Comparison of ENCODE assay signal across 13 cellular contexts in the genomic region with DNA sequence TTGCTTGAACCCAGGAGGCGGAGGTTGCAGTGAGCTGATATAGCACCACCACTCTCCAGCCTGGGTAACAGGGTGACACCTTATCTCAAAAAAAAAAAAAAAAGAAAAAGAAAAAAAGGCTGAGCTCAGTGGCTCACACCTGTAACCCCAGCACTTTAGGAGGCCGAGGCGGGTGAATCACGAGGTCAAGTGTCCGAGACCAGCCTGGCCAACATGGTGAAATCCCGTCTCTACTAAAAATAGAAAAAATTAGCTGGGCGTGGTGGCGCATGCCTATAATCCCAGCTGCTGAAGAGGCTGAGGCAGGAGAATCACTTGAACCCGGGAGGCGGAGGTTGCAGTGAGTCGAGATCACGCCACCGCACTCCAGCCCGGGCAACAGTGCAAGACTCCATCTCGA. TPM values are rescaled to one million over a fixed set of nuclear protein-coding genes. Genes with fewer than 3 reads are reported as not detected.
A peak's percentile ranks its signal among the peaks of the same experiment; 100 is the strongest.
DNase-seq lines count a peak whose midpoint lies in the region; ATAC-seq, FAIRE-seq and TF ChIP-seq lines count a peak whose summit lies in the region.
"Not testable (repeated sequence)": the region's sequence is repeated elsewhere in the genome, so short reads cannot be mapped to it uniquely, and the experiment has no call there.
"Had no signal": no experiment of that assay in that cellular context is flagged by ENCODE, and none has a peak within 500 bp of the region (broad histone marks: within the 10 kb centered on the region; RNA-seq: fewer than 3 reads in every experiment).

No MANE protein-coding gene starts in this region.

- CTCF ChIA-PET in RWPE1 (lab: Yijun Ruan, JAX), result interaction anchor here (1.1 kb wide), 1 partner anchor 50 kb away, joined by 3 read pairs; no protein-coding TSS in a partner anchor
- CTCF ChIA-PET in endothelial cell of umbilical vein (lab: Charles Lee), result interaction anchor here (1.3 kb wide), 1 partner anchor 49 kb away, joined by 6 read pairs; no protein-coding TSS in a partner anchor

- not testable (repeated sequence) for H3K9me3 ChIP-seq in endothelial cell of umbilical vein (replicated peaks; ENCODE audit: control insufficient read depth, insufficient read depth, low read length); psoas muscle; skeletal muscle tissue (ENCODE audit: control insufficient read depth in 3 of 3, low read length in 3 of 3)

- intact Hi-C loops in endothelial cell of umbilical vein (cut with micrococcal nuclease), result not testable (repeated sequence)
- intact Hi-C loops in psoas muscle (cut with DNase I), result loop anchor here (5.0 kb wide), 1 partner anchor 37 kb away; the partner anchor contains the start of gene GTF3C2 (in 2 of the 2)

- 60 to 72% (median 61%) methylated on average over 15 of the region's 15 CpGs for WGBS in psoas muscle, 3 donors

- H3K27ac ChIP-seq in RWPE1 (peak overlapping the region; percentile 85), psoas muscle (peak overlapping the region; percentile 99), skeletal muscle tissue (ENCODE audit: low read depth, low read length) (peak overlapping the region; percentile 100)
- H3K27ac ChIP-seq in endothelial cell of umbilical vein (ENCODE audit: insufficient read depth, low read depth, low read length), result not testable (repeated sequence)

- ATAC-seq in psoas muscle, result not testable (repeated sequence)

- not testable (repeated sequence) for H2AFZ ChIP-seq in endothelial cell of umbilical vein (ENCODE audit: low read depth, low read length)

- POLR2A ChIA-PET in RWPE1 (lab: Yijun Ruan, JAX; ENCODE audit: low non-redundant PET), result interaction anchor here (0.6 kb wide), 1 partner anchor 25 kb away, joined by 5 read pairs; no protein-coding TSS in a partner anchor
- POLR2A ChIA-PET in endothelial cell of umbilical vein (lab: Charles Lee), result interaction anchor here (0.7 kb wide), 1 partner anchor 109 kb away, joined by 5 read pairs; the partner anchor contains the start of gene NRBP1

- DNase-seq in A172 (ENCODE audit: low spot score) (peak; percentile 43), psoas muscle (peak; percentile 58 to 85)
- not testable (repeated sequence) for DNase-seq in RWPE1 (ENCODE audit: low spot score); endothelial cell of umbilical vein (ENCODE audit: low read depth, low spot score)

- H3K79me2 ChIP-seq in endothelial cell of umbilical vein (ENCODE audit: control insufficient read depth, insufficient read depth, low read length), result not testable (repeated sequence)

- not testable (repeated sequence) for H3K27me3 ChIP-seq in endothelial cell of umbilical vein (ENCODE audit: control insufficient read depth in 2 of 2, insufficient read depth in 2 of 2, low read length in 2 of 2); psoas muscle (ENCODE audit: insufficient read depth in 3 of 3, low read length in 2 of 3); skeletal muscle tissue (ENCODE audit: control insufficient read depth in 3 of 3, insufficient read depth in 3 of 3, low read length in 3 of 3)

- not testable (repeated sequence) for H3K4me2 ChIP-seq in endothelial cell of umbilical vein (ENCODE audit: insufficient read depth, low read length)

- not testable (repeated sequence) for H3K9ac ChIP-seq in endothelial cell of umbilical vein (replicated peaks; ENCODE audit: extremely low read depth, insufficient read depth, low read length); skeletal muscle tissue (ENCODE audit: low read depth in 1 of 3, low read length in 3 of 3)

- H3K9me1 ChIP-seq in endothelial cell of umbilical vein (replicated peaks; ENCODE audit: control insufficient read depth, extremely low read depth, insufficient read depth, low read length), result not testable (repeated sequence)

- not testable (repeated sequence) for H3K36me3 ChIP-seq in endothelial cell of umbilical vein (ENCODE audit: control insufficient read depth in 2 of 2, extremely low read depth in 1 of 2, insufficient read depth in 2 of 2, low read length in 2 of 2); psoas muscle (ENCODE audit: insufficient read depth in 1 of 2, low read depth in 1 of 2); skeletal muscle tissue (ENCODE audit: control insufficient read depth in 3 of 3, insufficient read depth in 3 of 3, low read length in 3 of 3)

- FAIRE-seq in endothelial cell of umbilical vein (lab: Jason Lieb, UNC), result peak; percentile 15

- not testable (repeated sequence) for H4K20me1 ChIP-seq in endothelial cell of umbilical vein (replicated peaks; ENCODE audit: control insufficient read depth, extremely low read depth, insufficient read depth, low read length)

- H3K4me1 ChIP-seq in endothelial cell of umbilical vein (ENCODE audit: control insufficient read depth, extremely low read depth, insufficient read depth, low read length), result peaks cover 26% of the 10 kb centered on the region
- H3K4me1 ChIP-seq in psoas muscle, result peaks cover 60% of the 10 kb centered on the region
- peaks cover 43 to 65% (median 60%) of the 10 kb centered on the region in 3 donors for H3K4me1 ChIP-seq in skeletal muscle tissue (ENCODE audit: control insufficient read depth in 3 of 3, insufficient read depth in 3 of 3, low read length in 3 of 3)

- dilution Hi-C loops in endothelial cell of umbilical vein (cut with MboI; ENCODE audit: extremely low pct_ligation_motif_present, low sequenced_read_pairs), result not testable (repeated sequence)

- H3K4me3 ChIP-seq in endothelial cell of umbilical vein (replicated peaks in 1 of 3; ENCODE audit: insufficient read depth in 1 of 3, low read depth in 1 of 3, low read length in 3 of 3); psoas muscle; skeletal muscle tissue (ENCODE audit: low read length in 3 of 3): not testable (repeated sequence)

- TF ChIP-seq POLR2A in endothelial cell of umbilical vein (IDR thresholded peaks at IDR 0.05; ENCODE audit: low read depth, low read length), result not testable (repeated sequence)

- TF ChIP-seq CTCF in RWPE1 (conservative IDR thresholded peaks at IDR 0.05; ENCODE audit: low read depth); endothelial cell of umbilical vein (IDR thresholded peaks at IDR 0.05; ENCODE audit: extremely low read depth in 1 of 2, insufficient read depth in 1 of 2, low read depth in 1 of 2, low read length in 2 of 2); psoas muscle (IDR thresholded peaks at IDR 0.05): not testable (repeated sequence)

- BruUV-seq in endothelial cell of umbilical vein (replicated peaks; lab: Mats Ljungman, UMichigan), result not testable (repeated sequence)

RNA-seq across cellular contexts. Expression of gene MPV17, which starts 3.1 kb away (rescaled TPM):
- total RNA-seq in A172 (2014; rRNA removed; shearing (Covaris generic)), result 91.0 and 108 TPM in 2 replicates
- total RNA-seq in endothelial cell of umbilical vein (66.5 and 74.7 TPM in 2 replicates), psoas muscle (10 to 100 TPM; 11.9 to 20.9 (median 14.9) TPM), skeletal muscle tissue (23.0 TPM)
- polyA plus RNA-seq in endothelial cell of umbilical vein (260 and 267 TPM in 2 replicates), psoas muscle (10 to 100 TPM; 13.1 to 29.0 (median 14.5) TPM)
- 157 and 195 TPM in 2 replicates for polyA plus RNA-seq in endothelial cell of umbilical vein (2011; cell fraction: cytosol; rRNA removed)
- 213 and 245 TPM in 2 replicates for polyA plus RNA-seq in endothelial cell of umbilical vein (2011; cell fraction: nucleus; rRNA removed)
- polyA plus RNA-seq in endothelial cell of umbilical vein (2012), result 125 and 130 TPM in 2 replicates
- polyA minus RNA-seq in endothelial cell of umbilical vein, result 180 and 184 TPM in 2 replicates
- polyA minus RNA-seq in endothelial cell of umbilical vein (2011; cell fraction: cytosol; rRNA and poly(A)+ RNA removed), result 52.8 TPM
- polyA minus RNA-seq in endothelial cell of umbilical vein (2011; cell fraction: nucleus; rRNA and poly(A)+ RNA removed), result 63.6 and 81.6 TPM in 2 replicates

RNA-seq across cellular contexts. Expression of gene UCN, which starts 11.6 kb away (rescaled TPM):
- 4.1 and 5.0 TPM in 2 replicates for total RNA-seq in A172 (2014; rRNA removed; shearing (Covaris generic))
- 0.75 TPM in 1 of 2 replicates, not detected in the other for total RNA-seq in endothelial cell of umbilical vein
- 1.2 and 1.6 TPM in 2 replicates for polyA plus RNA-seq in endothelial cell of umbilical vein
- 0.24 TPM in 1 of 2 replicates, not detected in the other for polyA plus RNA-seq in endothelial cell of umbilical vein (2011; cell fraction: cytosol; rRNA removed)
- polyA plus RNA-seq in endothelial cell of umbilical vein (2011; cell fraction: nucleus; rRNA removed), result 1.6 and 1.8 TPM in 2 replicates
- polyA plus RNA-seq in endothelial cell of umbilical vein (2012), result 0.38 TPM in 1 of 2 replicates, not detected in the other
- not detected in 2 replicates for polyA minus RNA-seq in endothelial cell of umbilical vein
- polyA minus RNA-seq in endothelial cell of umbilical vein (2011; cell fraction: cytosol; rRNA and poly(A)+ RNA removed), result 1.3 TPM
- not detected in 2 replicates for polyA minus RNA-seq in endothelial cell of umbilical vein (2011; cell fraction: nucleus; rRNA and poly(A)+ RNA removed)
- under 1 TPM in 1 of 4 donors, not detected in 3; 0.46 TPM for total RNA-seq in psoas muscle
- polyA plus RNA-seq in psoas muscle, result 1 to 10 TPM in 1 of 3 donors, under 1 TPM in 2; 0.26 to 3.6 (median 0.44) TPM
- total RNA-seq in skeletal muscle tissue, result 1.0 TPM
- total RNA-seq: G401 had no signal

RNA-seq across cellular contexts. Expression of gene GTF3C2, which starts 36.7 kb away (rescaled TPM):
- 56.4 and 67.8 TPM in 2 replicates for total RNA-seq in A172 (2014; rRNA removed; shearing (Covaris generic))
- total RNA-seq in endothelial cell of umbilical vein (57.4 and 63.2 TPM in 2 replicates), psoas muscle (10 to 100 TPM; 17.5 to 44.9 (median 31.1) TPM), skeletal muscle tissue (24.0 TPM)
- polyA plus RNA-seq in endothelial cell of umbilical vein (59.7 and 68.3 TPM in 2 replicates), psoas muscle (10 to 100 TPM; 21.6 to 49.4 (median 24.2) TPM)
- polyA plus RNA-seq in endothelial cell of umbilical vein (2011; cell fraction: cytosol; rRNA removed), result 43.4 and 47.8 TPM in 2 replicates
- polyA plus RNA-seq in endothelial cell of umbilical vein (2011; cell fraction: nucleus; rRNA removed), result 161 and 188 TPM in 2 replicates
- 50.4 and 61.9 TPM in 2 replicates for polyA plus RNA-seq in endothelial cell of umbilical vein (2012)
- polyA minus RNA-seq in endothelial cell of umbilical vein, result 90.4 and 101 TPM in 2 replicates
- 50.4 TPM for polyA minus RNA-seq in endothelial cell of umbilical vein (2011; cell fraction: cytosol; rRNA and poly(A)+ RNA removed)
- 62.7 and 91.9 TPM in 2 replicates for polyA minus RNA-seq in endothelial cell of umbilical vein (2011; cell fraction: nucleus; rRNA and poly(A)+ RNA removed)

RNA-seq across cellular contexts. Expression of gene TRIM54, which starts 37.6 kb away (rescaled TPM):
- total RNA-seq in A172 (2014; rRNA removed; shearing (Covaris generic)), result 0.96 and 0.98 TPM in 2 replicates
- total RNA-seq in endothelial cell of umbilical vein (0.42 and 0.51 TPM in 2 replicates), psoas muscle (100 to 1,000 TPM; 387 to 784 (median 462) TPM), skeletal muscle tissue (60.0 TPM)
- polyA plus RNA-seq in endothelial cell of umbilical vein (1.6 and 1.7 TPM in 2 replicates), psoas muscle (100 to 1,000 TPM; 136 to 315 (median 282) TPM)
- 0.14 and 0.32 TPM in 2 replicates for polyA plus RNA-seq in endothelial cell of umbilical vein (2011; cell fraction: cytosol; rRNA removed)
- 9.9 and 21.1 TPM in 2 replicates for polyA plus RNA-seq in endothelial cell of umbilical vein (2011; cell fraction: nucleus; rRNA removed)
- polyA plus RNA-seq in endothelial cell of umbilical vein (2012), result 0.37 and 0.46 TPM in 2 replicates
- 0.17 and 1.0 TPM in 2 replicates for polyA minus RNA-seq in endothelial cell of umbilical vein
- polyA minus RNA-seq in endothelial cell of umbilical vein (2011; cell fraction: cytosol; rRNA and poly(A)+ RNA removed), result 0.82 TPM
- 1.2 and 1.5 TPM in 2 replicates for polyA minus RNA-seq in endothelial cell of umbilical vein (2011; cell fraction: nucleus; rRNA and poly(A)+ RNA removed)
- total RNA-seq: CD4-positive, CD25-positive, alpha-beta regulatory T cell; Daoy; G401; GM12878 had no signal
- polyA plus RNA-seq: CD14-positive monocyte; CD4-positive, alpha-beta memory T cell; CD8-positive, alpha-beta memory T cell had no signal

RNA-seq across cellular contexts. Expression of gene DNAJC5G, which starts 44.6 kb away (rescaled TPM):
- total RNA-seq in A172 (2014; rRNA removed; shearing (Covaris generic)), result not detected in 2 replicates
- total RNA-seq in endothelial cell of umbilical vein (0.16 and 0.77 TPM in 2 replicates), psoas muscle (not detected), skeletal muscle tissue (under 0.01 TPM)
- polyA plus RNA-seq in endothelial cell of umbilical vein (1.4 and 1.7 TPM in 2 replicates), psoas muscle (not detected)
- polyA plus RNA-seq in endothelial cell of umbilical vein (2011; cell fraction: cytosol; rRNA removed), result 0.34 and 0.35 TPM in 2 replicates
- 10.9 and 24.1 TPM in 2 replicates for polyA plus RNA-seq in endothelial cell of umbilical vein (2011; cell fraction: nucleus; rRNA removed)
- polyA plus RNA-seq in endothelial cell of umbilical vein (2012), result 0.29 TPM in 1 of 2 replicates, not detected in the other
- polyA minus RNA-seq in endothelial cell of umbilical vein, result 2.1 and 3.9 TPM in 2 replicates
- not detected for polyA minus RNA-seq in endothelial cell of umbilical vein (2011; cell fraction: cytosol; rRNA and poly(A)+ RNA removed)
- polyA minus RNA-seq in endothelial cell of umbilical vein (2011; cell fraction: nucleus; rRNA and poly(A)+ RNA removed), result 3.7 and 3.9 TPM in 2 replicates
- total RNA-seq: CD4-positive, alpha-beta memory T cell; CD4-positive, CD25-positive, alpha-beta regulatory T cell; CD8-positive, alpha-beta memory T cell; Daoy; G401; GM12878 had no signal
- polyA plus RNA-seq: AG04450; CD14-positive monocyte; CD4-positive, alpha-beta memory T cell; CD4-positive, CD25-positive, alpha-beta regulatory T cell; CD8-positive, alpha-beta memory T cell; GM12878 had no signal
